11 cellular contexts compared by ENCODE assay signal in genomic region chr1:220708244-220708643, GRCh38. TPM values are rescaled to one million over a fixed set of nuclear protein-coding genes. Genes with fewer than 3 reads are reported as not detected.
"Had no signal": no experiment of that assay in that cellular context is flagged by ENCODE, and none has a peak within 500 bp of the region (broad histone marks: within the 10 kb centered on the region; RNA-seq: fewer than 3 reads in every experiment).

No MANE protein-coding gene starts in this region.

- H3K4me1 ChIP-seq: HAP-1 had no signal

- H3K36me3 ChIP-seq: HAP-1 had no signal

- H3K27ac Mint-ChIP-seq: HFFc6 had no signal

- ATAC-seq: HCT116, K562 had no signal

- H3K4me3 ChIP-seq: GM23248, HAP-1, K562 had no signal

- H3K4me3 Mint-ChIP-seq: HFFc6 had no signal

- H3K9ac ChIP-seq: GM23248 had no signal

- H3K9me3 Mint-ChIP-seq: HFFc6 had no signal

- H2AFZ ChIP-seq: GM23248 had no signal

- FAIRE-seq: K562 had no signal

- DNase-seq: GM23248, GOT3, H7, HFFc6, IMR-90, KG1 had no signal

- H3K9me3 ChIP-seq: HAP-1 had no signal

- H3K27ac ChIP-seq: GM23248, HL-60 had no signal

RNA-seq across cellular contexts. Expression of gene C1orf115, which starts 18.1 kb away (rescaled TPM):
- total RNA-seq: H4, K562 had no signal
- polyA plus RNA-seq: K562 had no signal
